In genomic region chr4:15198070-15198727, GRCh38 we compare ENCODE assay signal across 17 cellular contexts.
DNase-seq lines count a peak whose midpoint lies in the region; ATAC-seq lines count a peak whose summit lies in the region.
"Had no signal": no experiment of that assay in that cellular context is flagged by ENCODE, and none has a peak within 500 bp of the region (broad histone marks: within the 10 kb centered on the region; RNA-seq: fewer than 3 reads in every experiment).

No MANE protein-coding gene starts in this region.

- peak overlapping the region; percentile 7; the same call in 1 of the 2 replicates for H3K4me3 ChIP-seq in HUES64 (ENCODE audit: low read length)
- H3K4me3 ChIP-seq: MG63 had no signal

- no peaks in the 10 kb centered on the region for H3K36me3 ChIP-seq in HUES64 (ENCODE audit: insufficient read depth, low read length)
- H3K36me3 ChIP-seq: MG63 had no signal

- H3K27me3 ChIP-seq in HUES64 (ENCODE audit: insufficient read depth, low read length): no peaks in the 10 kb centered on the region
- H3K27me3 ChIP-seq: MG63 had no signal

- ATAC-seq in left ventricle myocardium superior (peak; percentile 79), HG03354 (IDR thresholded peaks at IDR 0.05; ENCODE audit: poor library complexity, severe bottlenecking, unreplicated experiment) (no peak)
- ATAC-seq: activated naive CD4-positive, alpha-beta T cell treated with anti-CD3 and anti-CD28 coated beads, Interleukin-2, amount 50 U/mL, for 72 hours had no signal

- 32% methylated on average over 10 of the region's 11 CpGs for WGBS in HUES64

- peak overlapping the region; percentile 83; the same call in 1 of the 2 replicates for H3K27ac ChIP-seq in HUES64 (ENCODE audit: low read depth, low read length)

- DNase-seq in brain pericyte (ENCODE audit: low read depth, low spot score) (peak; percentile 82), left ventricle myocardium superior (peak; percentile 31), putamen (ENCODE audit: low spot score) (peak; percentile 9), head of caudate nucleus (no peak), activated gamma-delta T cell treated with Interleukin-2 at 50 U/mL for 16 hours (no peak)
- no peak for DNase-seq in stimulated activated CD4-positive, alpha-beta T cell treated with anti-CD3 and anti-CD28 coated beads, Interleukin-4, amount 100 ng/mL, for 1 hour
- DNase-seq: activated CD4-positive, alpha-beta memory T cell treated with anti-CD3 and anti-CD28 coated beads for 36 hours; activated T-cell treated with anti-CD3 and anti-CD28 coated beads, Interleukin-2, amount 50 U/mL, for 24 hours; central memory CD4-positive, alpha-beta T cell; COR-L47; MG63; NCI-H1694 treated with DMSO at 0.1 percent for 48 hours; NCI-H226; RPMI8226 had no signal

- H3K4me1 ChIP-seq in HUES64 (ENCODE audit: insufficient read depth, low read length): peaks cover 29% of the 10 kb centered on the region

- no peaks in the 10 kb centered on the region for H3K9me3 ChIP-seq in HUES64 (ENCODE audit: insufficient read depth, low read depth, low read length)
- H3K9me3 ChIP-seq: MG63 had no signal

- no peak overlapping the region for H3K9ac ChIP-seq in HUES64 (ENCODE audit: low read depth, low read length)

- intact Hi-C loops in left ventricle myocardium superior (cut with micrococcal nuclease) (no loop called here), head of caudate nucleus (cut with DNase I) (no loop called here)

Comparison
In these comparisons a context has a peak if more than half of its experiments do, and no peak if none do; other contexts are left out.
1. DNase-seq: peak in brain pericyte (single experiment), left ventricle myocardium superior (single experiment) and putamen (single experiment); none in stimulated activated CD4-positive, alpha-beta T cell treated with anti-CD3 and anti-CD28 coated beads, Interleukin-4, amount 100 ng/mL, for 1 hour (single experiment), head of caudate nucleus (0 of 42) and activated gamma-delta T cell treated with Interleukin-2 at 50 U/mL for 16 hours (single experiment).